ENCODE assay signal across 13 cellular contexts in genomic region chr2:182668671-182669070, GRCh38. TPM values are rescaled to one million over a fixed set of nuclear protein-coding genes. Genes with fewer than 3 reads are reported as not detected.
DNase-seq lines count a peak whose midpoint lies in the region; ATAC-seq, FAIRE-seq and TF ChIP-seq lines count a peak whose summit lies in the region.
"Had no signal": no experiment of that assay in that cellular context is flagged by ENCODE, and none has a peak within 500 bp of the region (broad histone marks: within the 10 kb centered on the region; RNA-seq: fewer than 3 reads in every experiment).

No MANE protein-coding gene starts in this region.

- H3K4me3 ChIP-seq in A549 (no peak overlapping the region), fibroblast of pulmonary artery (replicated peaks; ENCODE audit: low read depth, low read length) (no peak overlapping the region)
- H3K4me3 ChIP-seq: heart right ventricle had no signal

- H3K4me1 ChIP-seq in A549: 0 out of 3 replicates have a peak, but pooled peaks cover 6% of the 10 kb centered on the region

- H3K9me3 ChIP-seq in A549: no peaks in the 10 kb centered on the region
- H3K9me3 ChIP-seq: heart right ventricle had no signal

- no peak for TF ChIP-seq RAD21 in A549 (conservative IDR thresholded peaks at IDR 0.05 in 1 of 2, IDR thresholded peaks at IDR 0.05 in 1 of 2)

- ATAC-seq in A549 (peak; percentile 18 to 42; a peak in 2 of 6 replicates), HG02678 (IDR thresholded peaks at IDR 0.05; ENCODE audit: unreplicated experiment) (no peak)
- ATAC-seq: heart right ventricle had no signal

- no peak overlapping the region for H3K4me2 ChIP-seq in A549

- H3K27ac ChIP-seq in A549: no peak overlapping the region
- H3K27ac ChIP-seq: heart right ventricle had no signal

- TF ChIP-seq CTCF in A549 (IDR thresholded peaks at IDR 0.05) (no peak), fibroblast of pulmonary artery (IDR thresholded peaks at IDR 0.05; ENCODE audit: low read length, missing control alignments) (no peak)

- FAIRE-seq in A549 (lab: Jason Lieb, UNC) (no peak), GM12892 (lab: Jason Lieb, UNC) (no peak)
- FAIRE-seq: RCC 7860 had no signal

- no peak for DNase-seq in A549 (ENCODE audit: low read depth in 1 of 2, low spot score in 1 of 2)
- peak; percentile 23 for DNase-seq in M059J (ENCODE audit: low read depth)
- peak; percentile 92 for DNase-seq in NCI-H774 (lab: John Stamatoyannopoulos, UW)
- peak; percentile 26 for DNase-seq in fibroblast of pulmonary artery (ENCODE audit: low read depth)
- DNase-seq in T1000 (lab: John Stamatoyannopoulos, UW): no peak
- DNase-seq in activated CD8-positive, alpha-beta memory T cell treated with anti-CD3 and anti-CD28 coated beads, Interleukin-2, amount 50 U/mL, for 4 hours: no peak
- DNase-seq in GM12892 (ENCODE audit: insufficient read length): no peak
- DNase-seq: activated CD4-positive, alpha-beta memory T cell treated with anti-CD3 and anti-CD28 coated beads for 36 hours; amygdala; heart right ventricle; nephron progenitor cell had no signal

- no peak for TF ChIP-seq POLR2A in A549 (IDR thresholded peaks at IDR 0.05; ENCODE audit: low read length)
- no peak for TF ChIP-seq POLR2A in GM12892 (IDR thresholded peaks at IDR 0.05; ENCODE audit: low read depth, low read length)

- TF ChIP-seq EP300 in A549 (IDR thresholded peaks at IDR 0.05): no peak

- 65% methylated on average over 6 of the region's 6 CpGs for WGBS in A549 (ENCODE audit: missing lambda C conversion rate)

- CTCF ChIA-PET in A549 (lab: Yijun Ruan, JAX): interaction anchor here (2.1 kb wide), 1 partner anchor 48 kb away, joined by 5 read pairs; the partner anchor contains the start of gene DNAJC10

- POLR2A ChIA-PET in A549 (lab: Yijun Ruan, JAX): no interaction called here

TF ChIP-seq in A549, 52 proteins besides CTCF, POLR2A, EP300 and RAD21:
- TF ChIP-seq ZC3H11A (IDR thresholded peaks at IDR 0.05) (no peak), GATA3 (IDR thresholded peaks at IDR 0.05; ENCODE audit: borderline replicate concordance) (no peak), SREBF2 (IDR thresholded peaks at IDR 0.05) (no peak), ESRRA (IDR thresholded peaks at IDR 0.05; ENCODE audit: borderline replicate concordance, low read length) (no peak), CHD4 (IDR thresholded peaks at IDR 0.05; ENCODE audit: borderline replicate concordance) (no peak), HMGXB4 (CRISPR knock-in tag; IDR thresholded peaks at IDR 0.05; ENCODE audit: borderline replicate concordance) (no peak), JUN (IDR thresholded peaks at IDR 0.05) (no peak), KDM5A (IDR thresholded peaks at IDR 0.05) (no peak), CBX2 (IDR thresholded peaks at IDR 0.05; ENCODE audit: borderline replicate concordance, low read depth) (no peak), NPAS2 (CRISPR knock-in tag; IDR thresholded peaks at IDR 0.05; ENCODE audit: borderline replicate concordance) (no peak), TP53 (CRISPR knock-in tag; IDR thresholded peaks at IDR 0.05) (no peak), RARB (CRISPR knock-in tag; IDR thresholded peaks at IDR 0.05) (no peak), SMC3 (IDR thresholded peaks at IDR 0.05) (no peak), RNF2 (IDR thresholded peaks at IDR 0.05; ENCODE audit: borderline replicate concordance, low read depth) (no peak), HOXA7 (CRISPR knock-in tag; IDR thresholded peaks at IDR 0.05) (no peak), JUNB (IDR thresholded peaks at IDR 0.05) (no peak), POLR2AphosphoS2 (conservative IDR thresholded peaks at IDR 0.05; ENCODE audit: low read length) (no peak), EHMT2 (IDR thresholded peaks at IDR 0.05; ENCODE audit: low read depth) (no peak), HDAC2 (IDR thresholded peaks at IDR 0.05) (no peak)

RNA-seq across cellular contexts. Expression of gene DNAJC10, which starts 47.4 kb away (rescaled TPM):
- 99.9 and 126 TPM in 2 replicates for polyA plus RNA-seq in A549 (2011; rRNA removed)
- 16.1 TPM in 2 replicates for polyA plus RNA-seq in A549 (2012; cell fraction: cytosol; rRNA removed)
- polyA plus RNA-seq in A549 (2012; cell fraction: nucleus; rRNA removed): 8.9 and 17.0 TPM in 2 replicates
- 64.1 to 70.1 TPM (median 66.7 TPM) in 3 replicates for polyA plus RNA-seq in A549 (2017; fragmentation: RNase III; extraction: RNeasy Plus Mini Kit Qiagen cat#74134 plus additional on column Dnase treatment)
- polyA minus RNA-seq in A549 (2011; rRNA and poly(A)+ RNA removed): 37.1 and 39.8 TPM in 2 replicates
- 48.7 and 86.9 TPM in 2 replicates for total RNA-seq in M059J (2014; rRNA removed; shearing (Covaris generic))
- 34.3 TPM for polyA plus RNA-seq in GM12892 (2012; ENCODE audit: missing spikeins)

Comparison
In these comparisons a context has a peak if more than half of its experiments do, and no peak if none do; other contexts are left out.
1. DNase-seq: peak in M059J (single experiment), NCI-H774 (single experiment) and fibroblast of pulmonary artery (single experiment); none in A549 (0 of 2), T1000 (single experiment), activated CD8-positive, alpha-beta memory T cell treated with anti-CD3 and anti-CD28 coated beads, Interleukin-2, amount 50 U/mL, for 4 hours (single experiment) and GM12892 (single experiment).